Comparison of ENCODE assay signal across 8 cellular contexts in the genomic region with DNA sequence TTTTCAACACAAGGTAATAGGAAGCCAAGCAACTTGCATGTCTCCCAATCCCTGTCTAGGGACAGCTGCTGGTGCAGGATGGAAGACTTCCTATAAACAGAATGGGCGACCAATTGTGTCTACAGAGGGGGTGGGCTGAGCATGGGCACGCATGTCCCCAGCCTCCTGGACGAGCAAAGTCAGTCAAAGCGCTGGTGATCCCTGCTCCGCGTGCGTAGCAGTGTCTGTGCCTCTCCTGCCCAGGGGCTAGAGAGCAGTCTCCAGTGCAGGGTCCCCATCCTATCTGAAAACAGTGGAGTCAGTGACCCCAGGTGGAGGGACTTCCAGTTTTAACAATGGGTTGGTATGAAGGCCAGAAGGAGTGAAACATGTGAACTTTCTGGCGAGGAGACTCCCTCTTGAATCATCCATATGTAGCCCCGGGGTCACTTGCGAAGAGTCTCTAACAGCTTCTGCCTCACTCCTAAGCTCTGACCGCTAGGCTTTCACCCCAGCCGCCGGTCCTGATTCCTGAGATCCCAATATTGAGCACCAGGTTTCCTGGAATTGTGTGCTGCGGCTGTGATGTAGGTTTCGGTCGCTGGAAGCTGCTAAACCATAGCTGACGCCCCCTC. TPM values are rescaled to one million over a fixed set of nuclear protein-coding genes. Genes with fewer than 3 reads are reported as not detected.
DNase-seq lines count a peak whose midpoint lies in the region; ATAC-seq and TF ChIP-seq lines count a peak whose summit lies in the region.

No MANE protein-coding gene starts in this region.

- peaks cover 62% of the 10 kb centered on the region for H3K4me1 Mint-ChIP-seq in activated T-cell treated with anti-CD3 and anti-CD28 coated beads, Interleukin-2, amount 50 U/mL, for 72 hours (ENCODE audit: low read depth)

- TF ChIP-seq CTCF in astrocyte of the spinal cord (IDR thresholded peaks at IDR 0.05; ENCODE audit: low read depth, low read length) (no peak), transverse colon (IDR thresholded peaks at IDR 0.05) (no peak)

- peaks cover 17% of the 10 kb centered on the region for H3K4me1 ChIP-seq in mesodermal cell (ENCODE audit: control insufficient read depth, insufficient read depth, low read length, poor library complexity, severe bottlenecking)
- H3K4me1 ChIP-seq in transverse colon, result peaks cover 9 to 74% (median 47%) of the 10 kb centered on the region in 4 donors

- peaks cover 19 to 23% of the 10 kb centered on the region in 2 donors for H3K36me3 Mint-ChIP-seq in activated T-cell treated with anti-CD3 and anti-CD28 coated beads, Interleukin-2, amount 50 U/mL, for 72 hours (ENCODE audit: insufficient read depth in 2 of 2)

- peak overlapping the region; percentile 18 for H3K27ac Mint-ChIP-seq in activated T-cell treated with anti-CD3 and anti-CD28 coated beads, Interleukin-2, amount 50 U/mL, for 72 hours

- no peak for TF ChIP-seq EP300 in transverse colon (IDR thresholded peaks at IDR 0.05; ENCODE audit: low read depth)

- peak overlapping the region; percentile 32 for H3K4me3 ChIP-seq in astrocyte of the spinal cord (ENCODE audit: low read depth, low read length)
- H3K4me3 ChIP-seq in mesodermal cell (ENCODE audit: extremely low read depth, insufficient read depth, low read length, poor library complexity, severe bottlenecking), result peak overlapping the region; percentile 86
- peak overlapping the region in 2 of 4 donors; percentile 90 to 97 for H3K4me3 ChIP-seq in transverse colon

- H3K27me3 Mint-ChIP-seq in activated T-cell treated with anti-CD3 and anti-CD28 coated beads, Interleukin-2, amount 50 U/mL, for 72 hours (ENCODE audit: low read depth), result no peaks in the 10 kb centered on the region

- no peak for TF ChIP-seq POLR2A in transverse colon (IDR thresholded peaks at IDR 0.05)

- H3K4me3 Mint-ChIP-seq in activated T-cell treated with anti-CD3 and anti-CD28 coated beads, Interleukin-2, amount 50 U/mL, for 72 hours, result peak overlapping the region; percentile 90 to 96

- 89 to 94% methylated on average over 17 of the region's 17 CpGs for WGBS in mesodermal cell (ENCODE audit: insufficient coverage in 2 of 2), 2 experiments
- WGBS in transverse colon (ENCODE audit: low coverage in 1 of 2), 2 donors, result 87% methylated on average over 17 of the region's 17 CpGs; no CpG with 5 or more reads in 1 of the 2 donors

- no peak for DNase-seq in activated T-cell treated with anti-CD3 and anti-CD28 coated beads, Interleukin-2, amount 50 U/mL, for 72 hours
- DNase-seq in activated T-cell treated with anti-CD3 and anti-CD28 coated beads, Interleukin-2, amount 50 U/mL, for 48 hours, result no peak
- DNase-seq in astrocyte of the spinal cord (ENCODE audit: low read depth, low spot score) (no peak), transverse colon (no peak), NCI-H526 treated with DMSO at 0.1 percent for 48 hours (lab: John Stamatoyannopoulos, UW) (no peak), DMS 273 (lab: John Stamatoyannopoulos, UW; ENCODE audit: unreplicated experiment) (no peak), NCI-H2171 (lab: John Stamatoyannopoulos, UW) (no peak)

- H3K27ac ChIP-seq in mesodermal cell (ENCODE audit: low read depth, low read length, severe bottlenecking) (no peak overlapping the region), transverse colon (peak overlapping the region; percentile 92 to 98 (median 94))

- intact Hi-C loops in transverse colon (cut with DNase I; ENCODE audit: low total_unique reads), result no loop called here

- H3K9me3 ChIP-seq in mesodermal cell (ENCODE audit: control insufficient read depth, low read length) (peaks cover 12% of the 10 kb centered on the region), transverse colon (no peaks in the 10 kb centered on the region)

- ATAC-seq in activated T-cell treated with anti-CD3 and anti-CD28 coated beads, Interleukin-2, amount 50 U/mL, for 72 hours (replicated peaks in 1 of 2), result no peak

- H3K9me3 Mint-ChIP-seq in activated T-cell treated with anti-CD3 and anti-CD28 coated beads, Interleukin-2, amount 50 U/mL, for 72 hours, result peaks cover 0 to 2% of the 10 kb centered on the region in 2 donors

- H3K27me3 ChIP-seq in transverse colon, result no peaks in the 10 kb centered on the region

- peaks cover 26% of the 10 kb centered on the region for H3K36me3 ChIP-seq in mesodermal cell (ENCODE audit: control insufficient read depth, insufficient read depth, low read length)
- peaks cover 0 to 7% (median 5%) of the 10 kb centered on the region in 4 donors for H3K36me3 ChIP-seq in transverse colon

- in situ Hi-C loops in astrocyte of the spinal cord (cut with HindIII; ENCODE audit: low sequenced_read_pairs), result no loop called here
- in situ Hi-C loops in transverse colon (cut with MboI; ENCODE audit: low pct_ligation_motif_present in 1 of 4, low pct_unique_long_range_greater_than_20kb in 1 of 4, low sequenced_read_pairs in 3 of 4), result no loop called here

RNA-seq across cellular contexts. Expression of gene CASP2, which starts 0.7 kb away (rescaled TPM):
- 100 to 1,000 TPM; 126 to 128 TPM for total RNA-seq in activated T-cell treated with anti-CD3 and anti-CD28 coated beads, Interleukin-2, amount 50 U/mL, for 72 hours
- 19.0 TPM for polyA plus RNA-seq in mesodermal cell (2013, experiment 1 of 2)
- 16.4 TPM for polyA plus RNA-seq in mesodermal cell (2013, experiment 2 of 2)
- 10 to 100 TPM; 13.5 to 38.9 (median 17.6) TPM for total RNA-seq in transverse colon

RNA-seq across cellular contexts. Expression of gene TMEM139, which starts 2.7 kb away (rescaled TPM):
- 1 to 10 TPM; 1.3 to 1.5 TPM for total RNA-seq in activated T-cell treated with anti-CD3 and anti-CD28 coated beads, Interleukin-2, amount 50 U/mL, for 72 hours
- polyA plus RNA-seq in mesodermal cell (2013, experiment 1 of 2), result not detected
- polyA plus RNA-seq in mesodermal cell (2013, experiment 2 of 2), result not detected
- total RNA-seq in transverse colon, result 100 to 1,000 TPM in 1 of 4 donors, 10 to 100 TPM in 3; 46.4 to 127 (median 52.2) TPM

RNA-seq across cellular contexts. Expression of gene GSTK1, which starts 24.2 kb away (rescaled TPM):
- total RNA-seq in activated T-cell treated with anti-CD3 and anti-CD28 coated beads, Interleukin-2, amount 50 U/mL, for 72 hours, result 100 to 1,000 TPM; 242 to 298 TPM
- 89.5 TPM for polyA plus RNA-seq in mesodermal cell (2013, experiment 1 of 2)
- 79.0 TPM for polyA plus RNA-seq in mesodermal cell (2013, experiment 2 of 2)
- 100 to 1,000 TPM; 333 to 472 (median 376) TPM for total RNA-seq in transverse colon

RNA-seq across cellular contexts. Expression of gene CLCN1, which starts 28.5 kb away (rescaled TPM):
- total RNA-seq in activated T-cell treated with anti-CD3 and anti-CD28 coated beads, Interleukin-2, amount 50 U/mL, for 72 hours, result under 1 TPM in 1 of 2 donors, not detected in 1; 0.09 TPM
- not detected for polyA plus RNA-seq in mesodermal cell (2013, experiment 1 of 2)
- not detected for polyA plus RNA-seq in mesodermal cell (2013, experiment 2 of 2)
- not detected for total RNA-seq in transverse colon

Comparison
In these comparisons a context has a peak if more than half of its experiments do, and no peak if none do; other contexts are left out.
1. RNA of gene TMEM139, which starts 2.7 kb away (total RNA-seq): 46.4 to 127 TPM in transverse colon; 1.3 to 1.5 TPM in activated T-cell treated with anti-CD3 and anti-CD28 coated beads, Interleukin-2, amount 50 U/mL, for 72 hours; every median in the first group is over 10 times any median in the second.